ENCODE assay signal across 1 cellular context in genomic region chr7:99616359-99617186, GRCh38.
A peak's percentile ranks its signal among the peaks of the same experiment; 100 is the strongest.
TF ChIP-seq lines count a peak whose summit lies in the region.

TSS of gene ZSCAN25 (plus strand) at chr7:99616946. CDS start at chr7:99619607, 2,661 bp downstream.

TF ChIP-seq in SK-N-SH treated with all-trans-retinoic acid at 6 μM for 48 hours, 23 proteins besides CTCF, POLR2A, EP300 and RAD21 (continued from another document):
- no peak for TF ChIP-seq CSRNP3 (CRISPR knock-in tag; IDR thresholded peaks at IDR 0.05)
- TF ChIP-seq ZNF8 (CRISPR knock-in tag; IDR thresholded peaks at IDR 0.05) = no peak
- peak; percentile 75 for TF ChIP-seq GLIS3 (CRISPR knock-in tag; IDR thresholded peaks at IDR 0.05)
- no peak for TF ChIP-seq ZC3H10 (CRISPR knock-in tag; IDR thresholded peaks at IDR 0.05)
- TF ChIP-seq TOX (CRISPR knock-in tag; IDR thresholded peaks at IDR 0.05; ENCODE audit: borderline replicate concordance) = no peak
